ENCODE assay signal across 8 cellular contexts in genomic region chr2:237696471-237696870, GRCh38.
DNase-seq lines count a peak whose midpoint lies in the region; ATAC-seq and TF ChIP-seq lines count a peak whose summit lies in the region.

No MANE protein-coding gene starts in this region.

- peak; percentile 22 for ATAC-seq in HG02610 (IDR thresholded peaks at IDR 0.05; ENCODE audit: unreplicated experiment)

- peak overlapping the region; percentile 89 for H3K4me3 ChIP-seq in GM12865 (ENCODE audit: low read depth, low read length)

- H3K9me3 Mint-ChIP-seq in nephron, result no peaks in the 10 kb centered on the region

- H3K27ac Mint-ChIP-seq in nephron, result peak overlapping the region; percentile 30 to 93 (median 89)

- H3K4me3 Mint-ChIP-seq in nephron, result peak overlapping the region in 1 of 3 experiments; percentile 54

- DNase-seq in GM12865 (ENCODE audit: low read depth) (peak; percentile 78), superior temporal gyrus (ENCODE audit: extremely low spot score) (no peak), NCI-H446 (lab: John Stamatoyannopoulos, UW) (no peak), COLO668 (lab: John Stamatoyannopoulos, UW; ENCODE audit: unreplicated experiment) (no peak), DMS114 treated with DMSO at 0.1 percent for 48 hours (lab: John Stamatoyannopoulos, UW; ENCODE audit: unreplicated experiment) (no peak)
- DNase-seq in activated effector memory CD4-positive, alpha-beta T cell treated with anti-CD3 and anti-CD28 coated beads, Interleukin-2, amount 50 U/mL, for 16 hours, result peak; percentile 81

- TF ChIP-seq CTCF in GM12865 (IDR thresholded peaks at IDR 0.05; ENCODE audit: insufficient read depth, low read depth, low read length, missing control alignments) (no peak), nephron (IDR thresholded peaks at IDR 0.05; ENCODE audit: unreplicated experiment in 3 of 3) (no peak)

- H3K27me3 Mint-ChIP-seq in nephron (ENCODE audit: low read depth), result peaks cover 20% of the 10 kb centered on the region

- H3K36me3 Mint-ChIP-seq in nephron (ENCODE audit: low read depth), result no peaks in the 10 kb centered on the region

- H3K4me1 Mint-ChIP-seq in nephron, result peaks cover 76% of the 10 kb centered on the region

Comparison
In these comparisons a context has a peak if more than half of its experiments do, and no peak if none do; other contexts are left out.
1. DNase-seq: peak in GM12865 (single experiment) and activated effector memory CD4-positive, alpha-beta T cell treated with anti-CD3 and anti-CD28 coated beads, Interleukin-2, amount 50 U/mL, for 16 hours (single experiment); none in superior temporal gyrus (single experiment), NCI-H446 (0 of 2), COLO668 (single experiment) and DMS114 treated with DMSO at 0.1 percent for 48 hours (single experiment).